In genomic region chr2:9248363-9248762, GRCh38 we compare ENCODE assay signal across 16 cellular contexts. TPM values are rescaled to one million over a fixed set of nuclear protein-coding genes. Genes with fewer than 3 reads are reported as not detected.
DNase-seq lines count a peak whose midpoint lies in the region; ATAC-seq and TF ChIP-seq lines count a peak whose summit lies in the region.
"Had no signal": no experiment of that assay in that cellular context is flagged by ENCODE, and none has a peak within 500 bp of the region (broad histone marks: within the 10 kb centered on the region; RNA-seq: fewer than 3 reads in every experiment).

No MANE protein-coding gene starts in this region.

- H3K4me2 ChIP-seq in SK-N-SH, result peak overlapping the region; percentile 62
- H3K4me2 ChIP-seq in smooth muscle cell, result no peak overlapping the region
- H3K4me2 ChIP-seq: neural progenitor cell had no signal

- H3F3A ChIP-seq in SK-N-SH (replicated peaks; ENCODE audit: insufficient read depth) (peaks cover 29% of the 10 kb centered on the region), smooth muscle cell (ENCODE audit: low read depth) (no peaks in the 10 kb centered on the region)

- POLR2A ChIA-PET in SK-N-SH (lab: Yijun Ruan, JAX), result interaction anchor here (1.7 to 2.0 kb wide), 2 partner anchors 14 to 40 kb away, joined by 8 to 20 read pairs; no protein-coding TSS in a partner anchor

- no peaks in the 10 kb centered on the region for H4K20me1 ChIP-seq in SK-N-SH (ENCODE audit: insufficient read depth)
- peaks cover 9% of the 10 kb centered on the region for H4K20me1 ChIP-seq in smooth muscle cell (ENCODE audit: low read depth)

- no peak for TF ChIP-seq EP300 in SK-N-SH (IDR thresholded peaks at IDR 0.05; ENCODE audit: borderline replicate concordance in 1 of 2, low read depth in 1 of 2, low read length in 1 of 2)

- H3K9me2 ChIP-seq in SK-N-SH, result no peaks in the 10 kb centered on the region

- H3K27ac ChIP-seq in SK-N-SH (ENCODE audit: low read depth in 2 of 2, low read length in 1 of 2) (peak overlapping the region; percentile 89 to 100), brain microvascular endothelial cell (peak overlapping the region; percentile 70), smooth muscle cell (ENCODE audit: low read depth) (peak overlapping the region; percentile 38), lower lobe of right lung (no peak overlapping the region)
- H3K27ac ChIP-seq: 22Rv1, neural progenitor cell had no signal

- in situ Hi-C loops in brain microvascular endothelial cell (cut with HindIII; ENCODE audit: low pct_ligation_motif_present, low sequenced_read_pairs), result no loop called here

- no peak for TF ChIP-seq CTCF in SK-N-SH (IDR thresholded peaks at IDR 0.05)
- TF ChIP-seq CTCF in brain microvascular endothelial cell (IDR thresholded peaks at IDR 0.05; ENCODE audit: low read depth, low read length, missing control alignments), result no peak
- TF ChIP-seq CTCF in mucosa of descending colon (IDR thresholded peaks at IDR 0.05), result no peak
- TF ChIP-seq CTCF in smooth muscle cell (IDR thresholded peaks at IDR 0.05; ENCODE audit: borderline replicate concordance, insufficient read depth, poor library complexity, severe bottlenecking), result no peak
- TF ChIP-seq CTCF in lower lobe of right lung (IDR thresholded peaks at IDR 0.05), result no peak

- H3K27me3 ChIP-seq in SK-N-SH (ENCODE audit: insufficient read depth) (no peaks in the 10 kb centered on the region), brain microvascular endothelial cell (replicated peaks) (no peaks in the 10 kb centered on the region), smooth muscle cell (ENCODE audit: low read depth) (no peaks in the 10 kb centered on the region), lower lobe of right lung (ENCODE audit: low read depth) (no peaks in the 10 kb centered on the region)
- H3K27me3 ChIP-seq: neural progenitor cell, uterus had no signal

- H2AFZ ChIP-seq in SK-N-SH (ENCODE audit: low read depth) (no peak overlapping the region), smooth muscle cell (ENCODE audit: low read depth) (no peak overlapping the region)
- H2AFZ ChIP-seq: neural progenitor cell had no signal

- H3K9ac ChIP-seq in SK-N-SH (peak overlapping the region; percentile 57; the same call in 1 of the 2 replicates), smooth muscle cell (ENCODE audit: low read depth) (no peak overlapping the region)
- H3K9ac ChIP-seq: neural progenitor cell had no signal

- H3K4me1 ChIP-seq in SK-N-SH (ENCODE audit: control insufficient read depth in 1 of 2, insufficient read depth in 2 of 2, low read depth in 1 of 2, low read length in 1 of 2), result peaks cover 77 to 82% of the 10 kb centered on the region in 2 experiments
- peaks cover 66% of the 10 kb centered on the region for H3K4me1 ChIP-seq in mucosa of descending colon (ENCODE audit: low read depth)
- peaks cover 7% of the 10 kb centered on the region for H3K4me1 ChIP-seq in smooth muscle cell (ENCODE audit: low read depth)
- peaks cover 58% of the 10 kb centered on the region for H3K4me1 ChIP-seq in lower lobe of right lung

- 96% methylated on average over 7 of the region's 7 CpGs for whole genome bisulfite sequencing in SK-N-SH (ENCODE audit: low lambda C conversion rate)
- WGBS in smooth muscle cell (ENCODE audit: low lambda C conversion rate), result 95% methylated on average over 7 of the region's 7 CpGs

- H3K9me3 ChIP-seq in SK-N-SH (no peaks in the 10 kb centered on the region), mucosa of descending colon (no peaks in the 10 kb centered on the region), smooth muscle cell (replicated peaks; ENCODE audit: low read depth) (no peaks in the 10 kb centered on the region), lower lobe of right lung (no peaks in the 10 kb centered on the region)
- H3K9me3 ChIP-seq: uterus had no signal

- intact Hi-C loops in mucosa of descending colon (cut with DNase I, micrococcal nuclease), result no loop called here
- intact Hi-C loops in lower lobe of right lung (cut with DNase I), result no loop called here

- ATAC-seq in SK-N-SH treated with all-trans-retinoic acid at 6 μM for 48 hours (no peak), mucosa of descending colon (peak; percentile 42), lower lobe of right lung (no peak), GM21526 (IDR thresholded peaks at IDR 0.05; ENCODE audit: low FRiP score, unreplicated experiment) (no peak)

- H3K36me3 ChIP-seq in SK-N-SH (replicated peaks in 1 of 2; ENCODE audit: control insufficient read depth in 1 of 2, insufficient read depth in 2 of 2, low read length in 1 of 2) (no peaks in the 10 kb centered on the region), brain microvascular endothelial cell (replicated peaks) (no peaks in the 10 kb centered on the region), mucosa of descending colon (ENCODE audit: low read depth) (no peaks in the 10 kb centered on the region), smooth muscle cell (ENCODE audit: low read depth) (no peaks in the 10 kb centered on the region), lower lobe of right lung (no peaks in the 10 kb centered on the region)
- H3K36me3 ChIP-seq: neural progenitor cell, uterus had no signal

- CTCF ChIA-PET in SK-N-SH (lab: Yijun Ruan, JAX), result interaction anchor here (0.8 to 4.3 kb wide), 17 partner anchors 9 to 174 kb away, joined by 3 to 26 read pairs (median 4); partner anchors contain the start of gene ASAP2

- H3K4me3 ChIP-seq in SK-N-SH (ENCODE audit: low read depth in 2 of 2, low read length in 1 of 2) (no peak overlapping the region), brain microvascular endothelial cell (ENCODE audit: low read depth, low read length) (no peak overlapping the region), mucosa of descending colon (no peak overlapping the region), smooth muscle cell (no peak overlapping the region), lower lobe of right lung (no peak overlapping the region)
- H3K4me3 ChIP-seq: neural progenitor cell, uterus had no signal

- H3K79me2 ChIP-seq in SK-N-SH (ENCODE audit: insufficient read depth), result peaks cover 100% of the 10 kb centered on the region
- peaks cover 91% of the 10 kb centered on the region for H3K79me2 ChIP-seq in smooth muscle cell (ENCODE audit: low read depth)

- TF ChIP-seq RAD21 in SK-N-SH (IDR thresholded peaks at IDR 0.05; ENCODE audit: low read length), result no peak

- DNase-seq in SK-N-SH, result no peak
- DNase-seq in brain microvascular endothelial cell, result no peak
- DNase-seq in mucosa of descending colon, result no peak
- DNase-seq in smooth muscle cell (lab: John Stamatoyannopoulos, UW; ENCODE audit: unreplicated experiment), result no peak
- DNase-seq in GM19240 (ENCODE audit: insufficient read length, low spot score), result no peak
- DNase-seq in lower lobe of right lung, result no peak
- DNase-seq: activated CD8-positive, alpha-beta memory T cell treated with anti-CD3 and anti-CD28 coated beads, Interleukin-2, amount 50 U/mL, for 4 hours; hypothalamus; MM.1S; T-helper 2 cell; uterus had no signal

TF ChIP-seq in SK-N-SH, 30 proteins besides CTCF, POLR2A, EP300 and RAD21 (continues in another document):
- TF ChIP-seq FOXM1 (IDR thresholded peaks at IDR 0.05; ENCODE audit: low read depth), result no peak
- no peak for TF ChIP-seq MEF2A (IDR thresholded peaks at IDR 0.05; ENCODE audit: borderline replicate concordance, low read depth)
- no peak for TF ChIP-seq CHD2 (IDR thresholded peaks at IDR 0.05; ENCODE audit: low read length, partially characterized antibody)
- TF ChIP-seq FOSL2 (IDR thresholded peaks at IDR 0.05; ENCODE audit: borderline replicate concordance, low read depth), result no peak
- no peak for TF ChIP-seq MXI1 (IDR thresholded peaks at IDR 0.05; ENCODE audit: low read depth, low read length)
- TF ChIP-seq RXRA (IDR thresholded peaks at IDR 0.05; ENCODE audit: borderline replicate concordance, low read depth), result no peak
- no peak for TF ChIP-seq NRF1 (IDR thresholded peaks at IDR 0.05; ENCODE audit: low read depth, low read length)
- no peak for TF ChIP-seq RFX5 (IDR thresholded peaks at IDR 0.05; ENCODE audit: low read length)
- TF ChIP-seq TCF12 (IDR thresholded peaks at IDR 0.05), result no peak
- TF ChIP-seq TAF1 (IDR thresholded peaks at IDR 0.05; ENCODE audit: borderline replicate concordance, low read depth, low read length), result no peak
- no peak for TF ChIP-seq JUND (IDR thresholded peaks at IDR 0.05)
- TF ChIP-seq GATA2 (CRISPR knock-in tag; IDR thresholded peaks at IDR 0.05), result no peak
- no peak for TF ChIP-seq SIN3A (IDR thresholded peaks at IDR 0.05; ENCODE audit: borderline replicate concordance, low read depth, low read length)
- no peak for TF ChIP-seq TEAD4 (IDR thresholded peaks at IDR 0.05; ENCODE audit: borderline replicate concordance, insufficient read depth)

TF ChIP-seq in SK-N-SH treated with all-trans-retinoic acid at 6 μM for 48 hours, 23 proteins besides CTCF, POLR2A, EP300 and RAD21:
- no peak for TF ChIP-seq RARB (CRISPR knock-in tag; IDR thresholded peaks at IDR 0.05)
- no peak for TF ChIP-seq CSDC2 (CRISPR knock-in tag; IDR thresholded peaks at IDR 0.05)
- TF ChIP-seq ZFP30 (CRISPR knock-in tag; IDR thresholded peaks at IDR 0.05), result no peak
- TF ChIP-seq SNAI2 (CRISPR knock-in tag; IDR thresholded peaks at IDR 0.05), result no peak
- TF ChIP-seq ARNTL (CRISPR knock-in tag; IDR thresholded peaks at IDR 0.05; ENCODE audit: borderline replicate concordance, low read depth), result no peak
- no peak for TF ChIP-seq ISL1 (CRISPR knock-in tag; IDR thresholded peaks at IDR 0.05)
- TF ChIP-seq GLIS3 (CRISPR knock-in tag; IDR thresholded peaks at IDR 0.05), result no peak

RNA-seq across cellular contexts. Expression of gene ASAP2, which starts 41.8 kb away (rescaled TPM):
- polyA plus RNA-seq in SK-N-SH (2012; rRNA removed) (37.9 and 41.4 TPM in 2 replicates), smooth muscle cell (8.8 and 14.4 TPM in 2 replicates)
- 46.4 and 46.7 TPM in 2 replicates for polyA plus RNA-seq in SK-N-SH (2012; cell fraction: cytosol; rRNA removed)
- 60.7 and 79.4 TPM in 2 replicates for polyA plus RNA-seq in SK-N-SH (2012; cell fraction: nucleus; rRNA removed)
- total RNA-seq in mucosa of descending colon (10 to 100 TPM; 50.4 to 84.1 (median 50.5) TPM), smooth muscle cell (23.1 and 24.1 TPM in 2 replicates), lower lobe of right lung (24.3 TPM)
- polyA plus RNA-seq: IgD-negative memory B cell had no signal
